20 cellular contexts compared by ENCODE assay signal in genomic region chr22:19055801-19056200, GRCh38.
DNase-seq lines count a peak whose midpoint lies in the region; ATAC-seq and TF ChIP-seq lines count a peak whose summit lies in the region.
"Had no signal": no experiment of that assay in that cellular context is flagged by ENCODE, and none has a peak within 500 bp of the region (broad histone marks: within the 10 kb centered on the region; RNA-seq: fewer than 3 reads in every experiment).

No MANE protein-coding gene starts in this region.

- H3K36me3 Mint-ChIP-seq in activated T-cell treated with anti-CD3 and anti-CD28 coated beads, Interleukin-2, amount 50 U/mL, for 24 hours (ENCODE audit: low read depth), result peaks cover 91% of the 10 kb centered on the region
- H3K36me3 Mint-ChIP-seq in T-helper 17 cell (ENCODE audit: low read depth) (peaks cover 10% of the 10 kb centered on the region), type B pancreatic cell (peaks cover 20% of the 10 kb centered on the region), Caco-2 (ENCODE audit: insufficient read depth, unreplicated experiment) (peaks cover 42% of the 10 kb centered on the region)
- H3K36me3 Mint-ChIP-seq in activated T-helper 1 cell treated with anti-CD3 and anti-CD28 coated beads, Interleukin-12 subunit alpha, Interleukin-12 subunit beta, Interleukin-2, Interleukin-4 antibody, amounts not matched to agents 30 ng/mL and 10 ng/mL and 1 ng/mL, durations not matched to agents 14 hours and 24 hours and 36 hours (ENCODE audit: low read depth), result peaks cover 21% of the 10 kb centered on the region

- no peaks in the 10 kb centered on the region for H3K27me3 ChIP-seq in Caco-2 (replicated peaks; ENCODE audit: control insufficient read depth, insufficient read depth, low read length)
- H3K27me3 ChIP-seq: BE2C, Peyer's patch had no signal

- H3K4me3 Mint-ChIP-seq in activated T-cell treated with anti-CD3 and anti-CD28 coated beads, Interleukin-2, amount 50 U/mL, for 24 hours, result no peak overlapping the region
- H3K4me3 Mint-ChIP-seq in T-helper 17 cell (no peak overlapping the region), type B pancreatic cell (no peak overlapping the region), Caco-2 (ENCODE audit: unreplicated experiment) (no peak overlapping the region)
- no peak overlapping the region for H3K4me3 Mint-ChIP-seq in activated T-helper 1 cell treated with anti-CD3 and anti-CD28 coated beads, Interleukin-12 subunit alpha, Interleukin-12 subunit beta, Interleukin-2, Interleukin-4 antibody, amounts not matched to agents 30 ng/mL and 10 ng/mL and 1 ng/mL, durations not matched to agents 14 hours and 24 hours and 36 hours
- H3K4me3 Mint-ChIP-seq: CD4-positive, CD25-positive, alpha-beta regulatory T cell had no signal

- POLR2A ChIA-PET in Caco-2 (lab: Charles Lee), result no interaction called here

- peaks cover 7% of the 10 kb centered on the region for H3K4me1 Mint-ChIP-seq in activated T-cell treated with anti-CD3 and anti-CD28 coated beads, Interleukin-2, amount 50 U/mL, for 24 hours (ENCODE audit: low read depth)
- H3K4me1 Mint-ChIP-seq in T-helper 17 cell, result peaks cover 27% of the 10 kb centered on the region
- no peaks in the 10 kb centered on the region for H3K4me1 Mint-ChIP-seq in type B pancreatic cell (ENCODE audit: unreplicated experiment)
- no peaks in the 10 kb centered on the region for H3K4me1 Mint-ChIP-seq in activated T-helper 1 cell treated with anti-CD3 and anti-CD28 coated beads, Interleukin-12 subunit alpha, Interleukin-12 subunit beta, Interleukin-2, Interleukin-4 antibody, amounts not matched to agents 30 ng/mL and 10 ng/mL and 1 ng/mL, durations not matched to agents 14 hours and 24 hours and 36 hours (ENCODE audit: low read depth)
- H3K4me1 Mint-ChIP-seq in Caco-2 (ENCODE audit: low read depth, unreplicated experiment), result peaks cover 7% of the 10 kb centered on the region

- no peaks in the 10 kb centered on the region for H3K9me3 ChIP-seq in T-helper 17 cell (ENCODE audit: control insufficient read depth, low read length, poor library complexity, severe bottlenecking)
- no peaks in the 10 kb centered on the region for H3K9me3 ChIP-seq in Caco-2
- H3K9me3 ChIP-seq: BE2C, Peyer's patch had no signal

- no peak overlapping the region for H3K27ac Mint-ChIP-seq in activated T-cell treated with anti-CD3 and anti-CD28 coated beads, Interleukin-2, amount 50 U/mL, for 24 hours
- H3K27ac Mint-ChIP-seq in T-helper 17 cell (peak overlapping the region; percentile 71), type B pancreatic cell (no peak overlapping the region), Caco-2 (ENCODE audit: unreplicated experiment) (no peak overlapping the region)
- H3K27ac Mint-ChIP-seq in activated T-helper 1 cell treated with anti-CD3 and anti-CD28 coated beads, Interleukin-12 subunit alpha, Interleukin-12 subunit beta, Interleukin-2, Interleukin-4 antibody, amounts not matched to agents 30 ng/mL and 10 ng/mL and 1 ng/mL, durations not matched to agents 14 hours and 24 hours and 36 hours, result no peak overlapping the region

- BruUV-seq in Caco-2 (replicated peaks; lab: Mats Ljungman, UMichigan), result no TSS peak

- no peaks in the 10 kb centered on the region for H3K9me3 Mint-ChIP-seq in activated T-cell treated with anti-CD3 and anti-CD28 coated beads, Interleukin-2, amount 50 U/mL, for 24 hours
- H3K9me3 Mint-ChIP-seq in type B pancreatic cell, result no peaks in the 10 kb centered on the region
- no peaks in the 10 kb centered on the region for H3K9me3 Mint-ChIP-seq in activated T-helper 1 cell treated with anti-CD3 and anti-CD28 coated beads, Interleukin-12 subunit alpha, Interleukin-12 subunit beta, Interleukin-2, Interleukin-4 antibody, amounts not matched to agents 30 ng/mL and 10 ng/mL and 1 ng/mL, durations not matched to agents 14 hours and 24 hours and 36 hours
- no peaks in the 10 kb centered on the region for H3K9me3 Mint-ChIP-seq in Caco-2 (ENCODE audit: unreplicated experiment)
- H3K9me3 Mint-ChIP-seq: CD4-positive, CD25-positive, alpha-beta regulatory T cell had no signal

- TF ChIP-seq CTCF in type B pancreatic cell (conservative IDR thresholded peaks at IDR 0.05) (no peak), Caco-2 (IDR thresholded peaks at IDR 0.05; ENCODE audit: insufficient read depth in 1 of 2, low read depth in 1 of 2, low read length in 1 of 2, severe bottlenecking in 1 of 2, unreplicated experiment in 1 of 2) (no peak)

- H3K4me1 ChIP-seq in Caco-2, result no peaks in the 10 kb centered on the region
- H3K4me1 ChIP-seq: BE2C, Peyer's patch had no signal

- H3K27me3 Mint-ChIP-seq in activated T-cell treated with anti-CD3 and anti-CD28 coated beads, Interleukin-2, amount 50 U/mL, for 24 hours, result no peaks in the 10 kb centered on the region
- H3K27me3 Mint-ChIP-seq in T-helper 17 cell, result no peaks in the 10 kb centered on the region
- no peaks in the 10 kb centered on the region for H3K27me3 Mint-ChIP-seq in type B pancreatic cell
- H3K27me3 Mint-ChIP-seq in activated T-helper 1 cell treated with anti-CD3 and anti-CD28 coated beads, Interleukin-12 subunit alpha, Interleukin-12 subunit beta, Interleukin-2, Interleukin-4 antibody, amounts not matched to agents 30 ng/mL and 10 ng/mL and 1 ng/mL, durations not matched to agents 14 hours and 24 hours and 36 hours (ENCODE audit: insufficient read depth), result no peaks in the 10 kb centered on the region
- H3K27me3 Mint-ChIP-seq in Caco-2 (ENCODE audit: insufficient read depth, unreplicated experiment), result no peaks in the 10 kb centered on the region
- H3K27me3 Mint-ChIP-seq: CD4-positive, CD25-positive, alpha-beta regulatory T cell had no signal

- ATAC-seq in T-helper 17 cell, result no peak
- ATAC-seq: GM12878 had no signal

- DNase-seq in activated T-cell treated with anti-CD3 and anti-CD28 coated beads, Interleukin-2, amount 50 U/mL, for 24 hours, result peak; percentile 19
- DNase-seq in activated T-cell treated with anti-CD3 and anti-CD28 coated beads for 4 hours, result no peak
- no peak for DNase-seq in T-helper 17 cell
- DNase-seq in mesenteric fat pad (ENCODE audit: low spot score), result peak; percentile 83
- DNase-seq in type B pancreatic cell (ENCODE audit: extremely low spot score, unreplicated experiment), result peak; percentile 43
- DNase-seq in activated T-helper 1 cell treated with anti-CD3 and anti-CD28 coated beads, Interleukin-12 subunit alpha, Interleukin-12 subunit beta, Interleukin-2, Interleukin-4 antibody, amounts not matched to agents 30 ng/mL and 10 ng/mL and 1 ng/mL, durations not matched to agents 14 hours and 24 hours and 36 hours (ENCODE audit: low spot score), result no peak
- DNase-seq in Caco-2, result no peak
- DNase-seq in stimulated activated CD4-positive, alpha-beta T cell treated with anti-CD3 and anti-CD28 coated beads, Interleukin-12 subunit alpha, Interleukin-12 subunit beta, amount 100 ng/mL, for 4 hours, result no peak
- DNase-seq: BE2C; CD4-positive, CD25-positive, alpha-beta regulatory T cell; COR-L47; EL; GM23248; HCEC 1CT; Karpas-422; NCI-H1436 treated with DMSO at 0.1 percent for 48 hours; NCI-H2029; NCI-H526 had no signal

- CTCF ChIA-PET in Caco-2 (lab: Charles Lee), result interaction anchor here (0.7 kb wide), 1 partner anchor 56 kb away, joined by 3 read pairs; no protein-coding TSS in a partner anchor

- intact Hi-C loops in activated T-helper 1 cell treated with anti-CD3 and anti-CD28 coated beads, Interleukin-12 subunit alpha, Interleukin-12 subunit beta, Interleukin-2, Interleukin-4 antibody, amounts not matched to agents 30 ng/mL and 10 ng/mL and 1 ng/mL, durations not matched to agents 14 hours and 24 hours and 36 hours (cut with micrococcal nuclease), result no loop called here
- intact Hi-C loops in Caco-2 (cut with micrococcal nuclease; ENCODE audit: unreplicated experiment), result no loop called here

- no peak overlapping the region for H3K4me3 ChIP-seq in Caco-2 (ENCODE audit: low read depth, low read length)
- H3K4me3 ChIP-seq: GM12878, GM23248, Peyer's patch had no signal

- peaks cover 1% of the 10 kb centered on the region; the same call in 1 of the 2 replicates for H3K36me3 ChIP-seq in Caco-2 (ENCODE audit: control insufficient read depth, insufficient read depth, low read length)

Comparison
In these comparisons a context has a peak if more than half of its experiments do, and no peak if none do; other contexts are left out.
1. DNase-seq: peak in activated T-cell treated with anti-CD3 and anti-CD28 coated beads, Interleukin-2, amount 50 U/mL, for 24 hours (single experiment), mesenteric fat pad (single experiment) and type B pancreatic cell (single experiment); none in activated T-cell treated with anti-CD3 and anti-CD28 coated beads for 4 hours (single experiment), T-helper 17 cell (0 of 3), activated T-helper 1 cell treated with anti-CD3 and anti-CD28 coated beads, Interleukin-12 subunit alpha, Interleukin-12 subunit beta, Interleukin-2, Interleukin-4 antibody, amounts not matched to agents 30 ng/mL and 10 ng/mL and 1 ng/mL, durations not matched to agents 14 hours and 24 hours and 36 hours (single experiment), Caco-2 (0 of 2) and stimulated activated CD4-positive, alpha-beta T cell treated with anti-CD3 and anti-CD28 coated beads, Interleukin-12 subunit alpha, Interleukin-12 subunit beta, amount 100 ng/mL, for 4 hours (single experiment).